In genomic region chr1:89820423-89821321, GRCh38 we compare ENCODE assay signal across 1 cellular context.
TF ChIP-seq lines count a peak whose summit lies in the region.

LRRC8D (plus strand) TSS chr1:89821032; CDS start chr1:89933069, 112,037 bp downstream.

TF ChIP-seq in GM12878, 131 proteins besides CTCF, POLR2A, EP300 and RAD21 (continued from another document and continues in another):
- TF ChIP-seq, protein P1, sequence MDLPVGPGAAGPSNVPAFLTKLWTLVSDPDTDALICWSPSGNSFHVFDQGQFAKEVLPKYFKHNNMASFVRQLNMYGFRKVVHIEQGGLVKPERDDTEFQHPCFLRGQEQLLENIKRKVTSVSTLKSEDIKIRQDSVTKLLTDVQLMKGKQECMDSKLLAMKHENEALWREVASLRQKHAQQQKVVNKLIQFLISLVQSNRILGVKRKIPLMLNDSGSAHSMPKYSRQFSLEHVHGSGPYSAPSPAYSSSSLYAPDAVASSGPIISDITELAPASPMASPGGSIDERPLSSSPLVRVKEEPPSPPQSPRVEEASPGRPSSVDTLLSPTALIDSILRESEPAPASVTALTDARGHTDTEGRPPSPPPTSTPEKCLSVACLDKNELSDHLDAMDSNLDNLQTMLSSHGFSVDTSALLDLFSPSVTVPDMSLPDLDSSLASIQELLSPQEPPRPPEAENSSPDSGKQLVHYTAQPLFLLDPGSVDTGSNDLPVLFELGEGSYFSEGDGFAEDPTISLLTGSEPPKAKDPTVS (IDR thresholded peaks at IDR 0.05; ENCODE audit: low read depth, low read length), result no peak
- no peak for TF ChIP-seq MTA2 (IDR thresholded peaks at IDR 0.05; ENCODE audit: low read depth)
- no peak for TF ChIP-seq RFX5 (IDR thresholded peaks at IDR 0.05; ENCODE audit: low read depth, low read length)
- TF ChIP-seq CHD4 (IDR thresholded peaks at IDR 0.05), result no peak
- no peak for TF ChIP-seq STAT1 (conservative IDR thresholded peaks at IDR 0.05)
- TF ChIP-seq CBX5 (IDR thresholded peaks at IDR 0.05; ENCODE audit: low read depth), result no peak
- no peak for TF ChIP-seq CBFB (IDR thresholded peaks at IDR 0.05; ENCODE audit: low read depth)
- TF ChIP-seq ZBTB11 (CRISPR knock-in tag; IDR thresholded peaks at IDR 0.05), result no peak
- TF ChIP-seq ZNF384 (IDR thresholded peaks at IDR 0.05; ENCODE audit: borderline replicate concordance, low read depth, low read length), result no peak
- peak; percentile 79 for TF ChIP-seq USF2 (IDR thresholded peaks at IDR 0.05; ENCODE audit: borderline replicate concordance, low read depth, low read length)
- no peak for TF ChIP-seq CUX1 (IDR thresholded peaks at IDR 0.05; ENCODE audit: insufficient replicate concordance, low read depth, low read length)
- TF ChIP-seq FOXM1 (IDR thresholded peaks at IDR 0.05; ENCODE audit: low read depth, low read length), result no peak
- no peak for TF ChIP-seq NRF1 (conservative IDR thresholded peaks at IDR 0.05; ENCODE audit: low read depth, low read length)
- TF ChIP-seq MLLT1 (IDR thresholded peaks at IDR 0.05), result peak; percentile 15; the same call in 1 of the 2 replicates
- TF ChIP-seq TCF3 (IDR thresholded peaks at IDR 0.05; ENCODE audit: borderline replicate concordance, insufficient read depth, low read depth, low read length), result no peak
- TF ChIP-seq, protein P2, sequence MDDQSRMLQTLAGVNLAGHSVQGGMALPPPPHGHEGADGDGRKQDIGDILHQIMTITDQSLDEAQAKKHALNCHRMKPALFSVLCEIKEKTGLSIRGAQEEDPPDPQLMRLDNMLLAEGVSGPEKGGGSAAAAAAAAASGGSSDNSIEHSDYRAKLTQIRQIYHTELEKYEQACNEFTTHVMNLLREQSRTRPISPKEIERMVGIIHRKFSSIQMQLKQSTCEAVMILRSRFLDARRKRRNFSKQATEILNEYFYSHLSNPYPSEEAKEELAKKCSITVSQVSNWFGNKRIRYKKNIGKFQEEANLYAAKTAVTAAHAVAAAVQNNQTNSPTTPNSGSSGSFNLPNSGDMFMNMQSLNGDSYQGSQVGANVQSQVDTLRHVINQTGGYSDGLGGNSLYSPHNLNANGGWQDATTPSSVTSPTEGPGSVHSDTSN (IDR thresholded peaks at IDR 0.05; ENCODE audit: insufficient replicate concordance, low read depth, low read length), result no peak
- 0 out of 2 replicates have a peak, but pooled peaks have one; percentile 32 for TF ChIP-seq BCLAF1 (IDR thresholded peaks at IDR 0.05)
- TF ChIP-seq RAD51 (IDR thresholded peaks at IDR 0.05), result peak; percentile 87
- TF ChIP-seq ZNF217 (IDR thresholded peaks at IDR 0.05), result no peak; the same call in 1 of the 2 replicates
- TF ChIP-seq, protein P3, sequence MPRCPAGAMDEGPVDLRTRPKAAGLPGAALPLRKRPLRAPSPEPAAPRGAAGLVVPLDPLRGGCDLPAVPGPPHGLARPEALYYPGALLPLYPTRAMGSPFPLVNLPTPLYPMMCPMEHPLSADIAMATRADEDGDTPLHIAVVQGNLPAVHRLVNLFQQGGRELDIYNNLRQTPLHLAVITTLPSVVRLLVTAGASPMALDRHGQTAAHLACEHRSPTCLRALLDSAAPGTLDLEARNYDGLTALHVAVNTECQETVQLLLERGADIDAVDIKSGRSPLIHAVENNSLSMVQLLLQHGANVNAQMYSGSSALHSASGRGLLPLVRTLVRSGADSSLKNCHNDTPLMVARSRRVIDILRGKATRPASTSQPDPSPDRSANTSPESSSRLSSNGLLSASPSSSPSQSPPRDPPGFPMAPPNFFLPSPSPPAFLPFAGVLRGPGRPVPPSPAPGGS (IDR thresholded peaks at IDR 0.05; ENCODE audit: borderline replicate concordance, insufficient read depth, low read depth, low read length, poor library complexity, severe bottlenecking), result no peak
- no peak; the same call in 1 of the 2 replicates for TF ChIP-seq HDGF (IDR thresholded peaks at IDR 0.05)
- TF ChIP-seq NR2C1 (IDR thresholded peaks at IDR 0.05), result peak; percentile 40; the same call in 1 of the 2 replicates
- no peak for TF ChIP-seq BMI1 (IDR thresholded peaks at IDR 0.05; ENCODE audit: borderline replicate concordance)
- TF ChIP-seq MTA3 (IDR thresholded peaks at IDR 0.05; ENCODE audit: borderline replicate concordance, low read length), result no peak
- TF ChIP-seq BACH1 (IDR thresholded peaks at IDR 0.05; ENCODE audit: borderline replicate concordance), result 0 out of 2 replicates have a peak, but pooled peaks have one; percentile 23
- TF ChIP-seq SREBF1 (IDR thresholded peaks at IDR 0.05; ENCODE audit: low read length), result no peak
- peak; percentile 43; the same call in 1 of the 2 replicates for TF ChIP-seq POLR2AphosphoS5 (IDR thresholded peaks at IDR 0.05; ENCODE audit: low read length)
- TF ChIP-seq KAT2A (conservative IDR thresholded peaks at IDR 0.05; ENCODE audit: control insufficient read depth, low read depth, low read length), result no peak
- no peak for TF ChIP-seq EED (IDR thresholded peaks at IDR 0.05; ENCODE audit: low read depth)
- TF ChIP-seq, protein P4, sequence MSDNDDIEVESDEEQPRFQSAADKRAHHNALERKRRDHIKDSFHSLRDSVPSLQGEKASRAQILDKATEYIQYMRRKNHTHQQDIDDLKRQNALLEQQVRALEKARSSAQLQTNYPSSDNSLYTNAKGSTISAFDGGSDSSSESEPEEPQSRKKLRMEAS (IDR thresholded peaks at IDR 0.05; ENCODE audit: low read depth, low read length), result peak; percentile 83; the same call in 1 of the 2 replicates
- no peak for TF ChIP-seq MYB (IDR thresholded peaks at IDR 0.05; ENCODE audit: borderline replicate concordance, low read depth, low read length)
- no peak for TF ChIP-seq NFXL1 (IDR thresholded peaks at IDR 0.05; ENCODE audit: borderline replicate concordance)
- TF ChIP-seq SIX5 (IDR thresholded peaks at IDR 0.05; ENCODE audit: low read depth, low read length, severe bottlenecking), result no peak
- no peak for TF ChIP-seq PAX5 (IDR thresholded peaks at IDR 0.05; ENCODE audit: borderline replicate concordance, low read depth, low read length)
- TF ChIP-seq DPF2 (IDR thresholded peaks at IDR 0.05), result no peak; the same call in 1 of the 2 replicates
- no peak for TF ChIP-seq CBX3 (IDR thresholded peaks at IDR 0.05; ENCODE audit: borderline replicate concordance, low read depth)
- no peak for TF ChIP-seq NR2C2 (IDR thresholded peaks at IDR 0.05; ENCODE audit: borderline replicate concordance, control insufficient read depth, insufficient read length, low read depth)
- TF ChIP-seq EGR1 (IDR thresholded peaks at IDR 0.05; ENCODE audit: borderline replicate concordance in 1 of 2, low read depth in 2 of 2, low read length in 2 of 2), result no peak
- TF ChIP-seq IKZF2 (IDR thresholded peaks at IDR 0.05), result no peak; a peak in 1 of 4 replicates
